ENCODE assay signal across 19 cellular contexts in the genomic region with DNA sequence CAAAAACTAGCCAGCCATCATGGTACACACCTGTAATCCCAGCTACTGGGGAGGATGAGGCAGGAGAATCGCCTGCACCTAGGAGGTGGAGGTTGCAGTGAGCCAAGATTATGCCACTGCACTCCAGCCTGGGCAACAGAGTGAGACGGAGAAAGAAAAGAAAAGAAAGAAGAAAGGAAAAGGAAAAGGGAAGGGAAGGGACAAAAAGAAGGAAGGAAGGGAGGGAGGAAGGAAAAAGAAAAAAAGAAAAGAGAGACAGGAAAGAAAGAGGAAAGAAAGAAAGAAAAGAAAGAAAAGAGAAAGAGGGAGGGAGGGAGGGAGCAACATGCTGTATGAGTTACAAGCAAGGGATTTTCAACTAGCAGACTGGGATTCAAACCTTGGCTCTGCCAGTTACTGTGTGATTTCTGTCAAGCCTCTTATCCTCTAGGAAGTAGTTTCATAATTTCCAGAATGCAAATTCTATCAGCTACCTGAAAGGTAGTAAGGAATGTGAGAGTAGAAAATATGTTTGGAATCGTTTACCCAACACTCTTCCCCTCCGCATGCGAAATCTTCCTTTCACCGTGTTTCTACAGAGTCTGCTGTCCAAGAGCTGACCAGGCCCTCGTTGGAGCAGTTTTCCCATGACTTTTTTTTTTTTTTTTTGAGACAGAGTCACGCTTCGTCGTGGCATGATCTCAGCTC.
"Had no signal": no experiment of that assay in that cellular context is flagged by ENCODE, and none has a peak within 500 bp of the region (broad histone marks: within the 10 kb centered on the region; RNA-seq: fewer than 3 reads in every experiment).

No MANE protein-coding gene starts in this region.

- H3K9me3 Mint-ChIP-seq: naive thymus-derived CD8-positive, alpha-beta T cell; neural crest cell had no signal

- H3K4me3 Mint-ChIP-seq: naive thymus-derived CD8-positive, alpha-beta T cell; neural crest cell had no signal

- FAIRE-seq: endothelial cell of umbilical vein, islet of Langerhans had no signal

- H3K4me3 ChIP-seq: mucosa of descending colon, right atrium auricular region, smooth muscle cell, suprapubic skin, thyroid gland, upper lobe of left lung, vagina had no signal

- ATAC-seq: foreskin keratinocyte; mucosa of descending colon; naive thymus-derived CD8-positive, alpha-beta T cell; stimulated activated naive CD8-positive, alpha-beta T cell treated with anti-CD3 and anti-CD28 coated beads, Interleukin-15, Interleukin-2, amounts not matched to agents 100 U/mL and 50 U/mL, for 24 hours had no signal

- DNase-seq: cortex of kidney; erythroblast; foreskin keratinocyte; hypothalamus; kidney glomerular epithelial cell; mucosa of descending colon; naive thymus-derived CD8-positive, alpha-beta T cell; posterior cingulate gyrus; stimulated activated CD4-positive, alpha-beta T cell treated with anti-CD3 and anti-CD28 coated beads, Interleukin-2, amount 100 ng/mL, for 48 hours; stimulated activated naive CD8-positive, alpha-beta T cell treated with anti-CD3 and anti-CD28 coated beads, Interleukin-15, Interleukin-2, amounts not matched to agents 100 U/mL and 50 U/mL, for 24 hours; upper lobe of left lung had no signal

- H3K27me3 ChIP-seq: foreskin keratinocyte, right atrium auricular region, suprapubic skin, thyroid gland, upper lobe of left lung, vagina had no signal

- H3K9me3 ChIP-seq: mucosa of descending colon, right atrium auricular region, suprapubic skin, thyroid gland, upper lobe of left lung, vagina had no signal

- H3K4me1 ChIP-seq: foreskin keratinocyte, right atrium auricular region, vagina had no signal

- H3K36me3 ChIP-seq: right atrium auricular region had no signal

- H3K27me3 Mint-ChIP-seq: naive thymus-derived CD8-positive, alpha-beta T cell had no signal

- H3K27ac ChIP-seq: foreskin keratinocyte, right atrium auricular region, suprapubic skin, thyroid gland, vagina had no signal
